In genomic region chr2:32727157-32727556, GRCh38 we compare ENCODE assay signal across 20 cellular contexts.
"Had no signal": no experiment of that assay in that cellular context is flagged by ENCODE, and none has a peak within 500 bp of the region (broad histone marks: within the 10 kb centered on the region; RNA-seq: fewer than 3 reads in every experiment).

No MANE protein-coding gene starts in this region.

- H2AFZ ChIP-seq: hepatocyte had no signal

- H3K4me1 ChIP-seq: esophagus muscularis mucosa, foreskin keratinocyte, gastroesophageal sphincter, lower lobe of right lung had no signal

- H3K4me2 ChIP-seq: hepatocyte had no signal

- DNase-seq: dermis blood vessel endothelial cell; dorsolateral prefrontal cortex; effector CD4-positive, alpha-beta T cell; effector memory CD4-positive, alpha-beta T cell; endodermal cell; foreskin keratinocyte; heart left ventricle; hypothalamus; immature natural killer cell; islet precursor cell; kidney; left cardiac atrium; left ventricle myocardium inferior; lower lobe of right lung; mesenchymal stem cell; naive thymus-derived CD4-positive, alpha-beta T cell had no signal

- H3K9me3 ChIP-seq: esophagus muscularis mucosa, gastroesophageal sphincter, heart left ventricle, left ventricle myocardium inferior, lower lobe of right lung had no signal

- H3K27me3 ChIP-seq: dorsolateral prefrontal cortex, esophagus muscularis mucosa, foreskin keratinocyte, gastroesophageal sphincter, heart left ventricle, hepatocyte had no signal

- H3K4me3 ChIP-seq: coronary artery, dorsolateral prefrontal cortex, esophagus muscularis mucosa, gastroesophageal sphincter, heart left ventricle, hepatocyte, left ventricle myocardium inferior, lower lobe of right lung had no signal

- ATAC-seq: foreskin keratinocyte; gastroesophageal sphincter; heart left ventricle; left cardiac atrium; lower lobe of right lung; naive thymus-derived CD4-positive, alpha-beta T cell had no signal

- H3K27ac ChIP-seq: coronary artery, dorsolateral prefrontal cortex, esophagus muscularis mucosa, foreskin keratinocyte, gastroesophageal sphincter, heart left ventricle, hepatocyte, left ventricle myocardium inferior, lower lobe of right lung had no signal
